ENCODE assay signal across 8 cellular contexts in genomic region chr5:77776606-77777206, GRCh38. TPM values are rescaled to one million over a fixed set of nuclear protein-coding genes. Genes with fewer than 3 reads are reported as not detected.
DNase-seq lines count a peak whose midpoint lies in the region; ATAC-seq and TF ChIP-seq lines count a peak whose summit lies in the region.

No MANE protein-coding gene starts in this region.

- TF ChIP-seq POLR2A in adrenal gland (IDR thresholded peaks at IDR 0.05), result no peak

- peaks cover 0 to 36% of the 10 kb centered on the region in 2 donors for H3K4me1 ChIP-seq in right atrium auricular region
- H3K4me1 ChIP-seq in adrenal gland (replicated peaks in 1 of 2), result peaks cover 24 to 43% of the 10 kb centered on the region in 2 donors
- peaks cover 12% of the 10 kb centered on the region for H3K4me1 ChIP-seq in mesodermal cell (ENCODE audit: control insufficient read depth, insufficient read depth, low read length, poor library complexity, severe bottlenecking)

- DNase-seq in right atrium auricular region (ENCODE audit: low spot score) (no peak), Right ventricle myocardium inferior (ENCODE audit: missing footprints) (no peak), adrenal gland (no peak), sciatic nerve (ENCODE audit: low spot score) (no peak), DMS53 (lab: John Stamatoyannopoulos, UW) (no peak), pons (ENCODE audit: low spot score) (no peak), cortex of kidney (lab: John Stamatoyannopoulos, UW) (no peak)

- H3K36me3 ChIP-seq in right atrium auricular region (no peaks in the 10 kb centered on the region), adrenal gland (replicated peaks in 1 of 2) (no peaks in the 10 kb centered on the region), mesodermal cell (ENCODE audit: control insufficient read depth, insufficient read depth, low read length) (peaks cover 18% of the 10 kb centered on the region)

- no peaks in the 10 kb centered on the region for H3K9me3 ChIP-seq in right atrium auricular region
- no peaks in the 10 kb centered on the region for H3K9me3 ChIP-seq in adrenal gland (replicated peaks in 1 of 3)
- H3K9me3 ChIP-seq in mesodermal cell (ENCODE audit: control insufficient read depth, low read length), result no peaks in the 10 kb centered on the region

- no peaks in the 10 kb centered on the region for H3K27me3 ChIP-seq in right atrium auricular region
- no peaks in the 10 kb centered on the region for H3K27me3 ChIP-seq in adrenal gland

- TF ChIP-seq CTCF in right atrium auricular region (IDR thresholded peaks at IDR 0.05), result no peak
- TF ChIP-seq CTCF in adrenal gland (IDR thresholded peaks at IDR 0.05), result no peak

- H3K4me3 ChIP-seq in right atrium auricular region (peak overlapping the region; percentile 78 to 80), adrenal gland (peak overlapping the region in 3 of 4 donors; percentile 5 to 71 (median 63)), mesodermal cell (ENCODE audit: extremely low read depth, insufficient read depth, low read length, poor library complexity, severe bottlenecking) (peak overlapping the region; percentile 82)

- H3K27ac ChIP-seq in right atrium auricular region, result peak overlapping the region; percentile 95 to 97
- peak overlapping the region in 4 of 5 donors; percentile 97 to 99 (median 97) for H3K27ac ChIP-seq in adrenal gland
- H3K27ac ChIP-seq in mesodermal cell (ENCODE audit: low read depth, low read length, severe bottlenecking), result peak overlapping the region; percentile 68

- intact Hi-C loops in Right ventricle myocardium inferior (cut with DNase I), result loop anchor here (5.0 to 10.0 kb wide), 2 partner anchors 76 to 132 kb away; no protein-coding TSS in a partner anchor
- intact Hi-C loops in adrenal gland (cut with DNase I), result no loop called here
- intact Hi-C loops in sciatic nerve (cut with DNase I), result no loop called here

- WGBS in adrenal gland, 4 donors, result 21 to 25% (median 24%) methylated on average over 10 to 11 of the region's 11 CpGs
- 0 to 96% methylated on average over 1 to 4 of the region's 11 CpGs for WGBS in mesodermal cell (ENCODE audit: insufficient coverage in 2 of 2), 2 experiments

- no peak for ATAC-seq in Right ventricle myocardium inferior
- no peak for ATAC-seq in sciatic nerve

RNA-seq across cellular contexts. Expression of gene TBCA, which starts 0.6 kb away (rescaled TPM):
- total RNA-seq in right atrium auricular region, result 100 to 1,000 TPM; 113 to 114 TPM
- 122 TPM for total RNA-seq in Right ventricle myocardium inferior
- 100 to 1,000 TPM; 197 to 595 (median 278) TPM for total RNA-seq in adrenal gland
- 100 to 1,000 TPM; 184 to 457 (median 311) TPM for polyA plus RNA-seq in adrenal gland
- 209 TPM for polyA plus RNA-seq in mesodermal cell (2013, experiment 1 of 2)
- polyA plus RNA-seq in mesodermal cell (2013, experiment 2 of 2), result 258 TPM
- 127 TPM for total RNA-seq in sciatic nerve
